In genomic region chr16:50329446-50330189, GRCh38 we compare ENCODE assay signal across 16 cellular contexts. TPM values are rescaled to one million over a fixed set of nuclear protein-coding genes. Genes with fewer than 3 reads are reported as not detected.
DNase-seq lines count a peak whose midpoint lies in the region; ATAC-seq and TF ChIP-seq lines count a peak whose summit lies in the region.
"Had no signal": no experiment of that assay in that cellular context is flagged by ENCODE, and none has a peak within 500 bp of the region (broad histone marks: within the 10 kb centered on the region; RNA-seq: fewer than 3 reads in every experiment).

No MANE protein-coding gene starts in this region.

- no peaks in the 10 kb centered on the region for H3K9me3 Mint-ChIP-seq in MCF 10A (ENCODE audit: unreplicated experiment)
- no peaks in the 10 kb centered on the region for H3K9me3 Mint-ChIP-seq in type B pancreatic cell

- peaks cover 13% of the 10 kb centered on the region for H3K36me3 ChIP-seq in mammary epithelial cell (ENCODE audit: insufficient read depth, low read length)
- H3K36me3 ChIP-seq in ascending aorta, result peaks cover 13 to 27% of the 10 kb centered on the region in 2 donors
- H3K36me3 ChIP-seq in muscle layer of colon (ENCODE audit: insufficient read depth, low read length), result peaks cover 35% of the 10 kb centered on the region
- peaks cover 0 to 61% (median 0%) of the 10 kb centered on the region in 3 donors for H3K36me3 ChIP-seq in tibial nerve

- no peaks in the 10 kb centered on the region for H3K4me1 ChIP-seq in mammary epithelial cell (ENCODE audit: insufficient read depth, low read length)
- H3K4me1 ChIP-seq in ascending aorta, result peaks cover 0 to 12% of the 10 kb centered on the region in 2 donors
- peaks cover 29% of the 10 kb centered on the region for H3K4me1 ChIP-seq in muscle layer of colon (ENCODE audit: insufficient read depth, low read length)
- peaks cover 0 to 10% (median 0%) of the 10 kb centered on the region in 4 donors for H3K4me1 ChIP-seq in tibial nerve

- CTCF ChIA-PET in MCF 10A (lab: Yijun Ruan, JAX), result interaction anchor here (0.6 to 1.8 kb wide), 9 partner anchors 10 to 336 kb away, joined by 3 to 13 read pairs (median 4); partner anchors contain the start of gene CNEP1R1
- CTCF ChIA-PET in mammary epithelial cell (lab: Charles Lee; ENCODE audit: low non-redundant PET), result interaction anchor here (0.7 kb wide), 1 partner anchor 25 kb away, joined by 3 read pairs; no protein-coding TSS in a partner anchor

- H3K27ac ChIP-seq in mammary epithelial cell (ENCODE audit: insufficient read depth, low read depth, low read length) (no peak overlapping the region), ascending aorta (peak overlapping the region; percentile 51 to 62), muscle layer of colon (ENCODE audit: low read depth, low read length) (peak overlapping the region; percentile 48), tibial nerve (peak overlapping the region in 1 of 4 donors; percentile 13)
- H3K27ac ChIP-seq: neutrophil, VCaP had no signal

- dilution Hi-C loops in mammary epithelial cell (cut with HindIII; ENCODE audit: low sequenced_read_pairs), result no loop called here

- no peaks in the 10 kb centered on the region for H3K27me3 ChIP-seq in mammary epithelial cell (ENCODE audit: insufficient read depth, low read length)
- H3K27me3 ChIP-seq in ascending aorta, result no peaks in the 10 kb centered on the region
- H3K27me3 ChIP-seq in muscle layer of colon (ENCODE audit: control insufficient read depth in 1 of 2, insufficient read depth in 2 of 2, low read length in 2 of 2), result no peaks in the 10 kb centered on the region
- no peaks in the 10 kb centered on the region for H3K27me3 ChIP-seq in tibial nerve
- H3K27me3 ChIP-seq: neutrophil had no signal

- no peak overlapping the region for H3K9ac ChIP-seq in mammary epithelial cell (ENCODE audit: insufficient read depth, low read length)
- H3K9ac ChIP-seq in muscle layer of colon (ENCODE audit: low read length), result peak overlapping the region; percentile 29
- H3K9ac ChIP-seq: SK-N-SH had no signal

- no peaks in the 10 kb centered on the region for H3K9me3 ChIP-seq in mammary epithelial cell (replicated peaks; ENCODE audit: insufficient read depth, low read length)
- no peaks in the 10 kb centered on the region for H3K9me3 ChIP-seq in ascending aorta
- H3K9me3 ChIP-seq in muscle layer of colon (ENCODE audit: low read length), result no peaks in the 10 kb centered on the region
- no peaks in the 10 kb centered on the region for H3K9me3 ChIP-seq in tibial nerve
- H3K9me3 ChIP-seq: neutrophil, SK-N-SH had no signal

- H3K4me3 Mint-ChIP-seq in MCF 10A (ENCODE audit: unreplicated experiment) (no peak overlapping the region), type B pancreatic cell (no peak overlapping the region)

- no peak for ATAC-seq in HG03354 (IDR thresholded peaks at IDR 0.05; ENCODE audit: poor library complexity, severe bottlenecking, unreplicated experiment)
- ATAC-seq: left lobe of liver had no signal

- peaks cover 63% of the 10 kb centered on the region for H3K36me3 Mint-ChIP-seq in MCF 10A (ENCODE audit: insufficient read depth, unreplicated experiment)
- H3K36me3 Mint-ChIP-seq in type B pancreatic cell, result peaks cover 35% of the 10 kb centered on the region

- no peaks in the 10 kb centered on the region for H4K20me1 ChIP-seq in mammary epithelial cell (ENCODE audit: insufficient read depth, low read length)

- TF ChIP-seq CTCF in MCF 10A (IDR thresholded peaks at IDR 0.05; ENCODE audit: unreplicated experiment) (no peak), mammary epithelial cell (conservative IDR thresholded peaks at IDR 0.05 in 1 of 2, IDR thresholded peaks at IDR 0.05 in 1 of 2; ENCODE audit: extremely low read depth in 1 of 2, insufficient read depth in 1 of 2, low read depth in 1 of 2, low read length in 2 of 2) (no peak), ascending aorta (IDR thresholded peaks at IDR 0.05) (no peak), type B pancreatic cell (conservative IDR thresholded peaks at IDR 0.05) (no peak), tibial nerve (IDR thresholded peaks at IDR 0.05) (no peak)

- H3K4me3 ChIP-seq in mammary epithelial cell (replicated peaks in 1 of 3; ENCODE audit: insufficient read depth in 1 of 3, low read depth in 2 of 3, low read length in 3 of 3) (no peak overlapping the region), ascending aorta (no peak overlapping the region), muscle layer of colon (ENCODE audit: low read depth in 1 of 2, low read length in 2 of 2) (peak overlapping the region in 1 of 2 donors; percentile 21), tibial nerve (no peak overlapping the region)

- POLR2A ChIA-PET in MCF 10A (lab: Yijun Ruan, JAX), result interaction anchor here (0.7 to 1.2 kb wide), 2 partner anchors 12 to 315 kb away, joined by 3 read pairs; no protein-coding TSS in a partner anchor

- WGBS in mammary epithelial cell (ENCODE audit: low coverage, missing lambda C conversion rate), result 79% methylated on average over 11 of the region's 11 CpGs
- WGBS in tibial nerve, 2 donors, result 72 to 74% methylated on average over 11 of the region's 11 CpGs

- in situ Hi-C loops in mammary epithelial cell (cut with MboI; ENCODE audit: low sequenced_read_pairs in 2 of 2), result loop anchor here in 1 of 2 donors (10.0 kb wide), 1 partner anchor 115 kb away; no protein-coding TSS in a partner anchor

- no peak overlapping the region for H2AFZ ChIP-seq in mammary epithelial cell (ENCODE audit: low read depth, low read length)

- intact Hi-C loops in MCF 10A (cut with micrococcal nuclease) (no loop called here), mammary epithelial cell (cut with micrococcal nuclease) (loop anchor here (5.0 to 10.0 kb wide), 2 partner anchors 115 to 478 kb away; no protein-coding TSS in a partner anchor), ascending aorta (cut with DNase I) (loop anchor here (5.0 to 10.0 kb wide), 3 partner anchors 38 to 338 kb away; partner anchors contain the start of genes BRD7 and HEATR3)

- H3K79me2 ChIP-seq in mammary epithelial cell (ENCODE audit: insufficient read depth, low read length), result peaks cover 5% of the 10 kb centered on the region

- TF ChIP-seq EP300 in tibial nerve (IDR thresholded peaks at IDR 0.05), result no peak

- DNase-seq in MCF 10A (ENCODE audit: unreplicated experiment), result no peak
- DNase-seq in mammary epithelial cell, result no peak
- DNase-seq in ascending aorta (ENCODE audit: low spot score in 2 of 2), result no peak
- no peak for DNase-seq in type B pancreatic cell (ENCODE audit: extremely low spot score, unreplicated experiment)
- no peak for DNase-seq in tibial nerve (ENCODE audit: low spot score in 2 of 2)
- no peak for DNase-seq in MV-4-11 (lab: John Stamatoyannopoulos, UW)
- DNase-seq: KBM-7; NCI-H1417; NCI-H226; SK-N-SH; stimulated activated naive CD4-positive, alpha-beta T cell had no signal

- no peaks in the 10 kb centered on the region for H3K27me3 Mint-ChIP-seq in MCF 10A (ENCODE audit: insufficient read depth, unreplicated experiment)
- no peaks in the 10 kb centered on the region for H3K27me3 Mint-ChIP-seq in type B pancreatic cell

- H3K27ac Mint-ChIP-seq in MCF 10A (ENCODE audit: low read depth, unreplicated experiment), result peak overlapping the region; percentile 44
- H3K27ac Mint-ChIP-seq in type B pancreatic cell, result peak overlapping the region; percentile 27

- BruUV-seq in MCF 10A (replicated peaks; lab: Mats Ljungman, UMichigan), result no TSS peak
- no TSS peak for BruUV-seq in mammary epithelial cell (replicated peaks; lab: Mats Ljungman, UMichigan)

- H3K4me2 ChIP-seq in mammary epithelial cell (ENCODE audit: insufficient read depth, low read depth, low read length), result no peak overlapping the region
- H3K4me2 ChIP-seq: SK-N-SH had no signal

- H3K4me1 Mint-ChIP-seq in MCF 10A (ENCODE audit: insufficient read depth, unreplicated experiment), result no peaks in the 10 kb centered on the region
- H3K4me1 Mint-ChIP-seq in type B pancreatic cell (ENCODE audit: unreplicated experiment), result peaks cover 1% of the 10 kb centered on the region

- TF ChIP-seq POLR2A in tibial nerve (IDR thresholded peaks at IDR 0.05), result no peak

RNA-seq across cellular contexts. Expression of gene BRD7, which starts 39.2 kb away (rescaled TPM):
- total RNA-seq in MCF 10A (2022), result 75.9 and 76.4 TPM in 2 replicates
- 10 to 100 TPM; 22.3 to 69.7 TPM for total RNA-seq in mammary epithelial cell
- polyA plus RNA-seq in mammary epithelial cell, result 31.9 TPM
- 34.9 TPM for polyA minus RNA-seq in mammary epithelial cell
- total RNA-seq in ascending aorta, result 17.7 TPM
- total RNA-seq in type B pancreatic cell (ENCODE audit: low replicate concordance), result 88.6 and 98.2 TPM in 2 replicates
- total RNA-seq in tibial nerve, result 10 to 100 TPM; 35.4 to 55.7 (median 41.6) TPM
